8 cellular contexts compared by ENCODE assay signal in the genomic region with DNA sequence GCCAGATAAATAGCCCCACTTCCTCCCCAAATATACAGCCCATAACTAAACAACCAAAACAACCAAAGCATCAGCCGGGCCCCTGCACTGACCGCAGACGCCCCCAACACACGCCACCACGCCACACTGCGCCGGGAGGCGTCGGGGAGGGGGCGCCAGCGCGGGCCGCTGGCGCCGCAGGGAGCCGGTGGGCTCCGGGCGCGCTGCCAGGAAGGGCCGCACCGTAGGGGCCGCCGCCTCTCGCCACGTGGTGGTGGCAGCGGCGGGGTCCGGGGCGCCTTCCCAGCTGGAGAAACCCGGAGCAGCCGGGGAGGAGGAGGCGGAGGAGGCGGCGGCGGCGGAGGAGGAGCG. TPM values are rescaled to one million over a fixed set of nuclear protein-coding genes. Genes with fewer than 3 reads are reported as not detected.
A peak's percentile ranks its signal among the peaks of the same experiment; 100 is the strongest.
DNase-seq lines count a peak whose midpoint lies in the region; ATAC-seq and TF ChIP-seq lines count a peak whose summit lies in the region.

No MANE protein-coding gene starts in this region.

- H3K36me3 Mint-ChIP-seq in progenitor cell of endocrine pancreas (ENCODE audit: insufficient read depth) = peaks cover 4% of the 10 kb centered on the region

- H2AFZ ChIP-seq in HCT116 (ENCODE audit: low read depth, low read length, poor library complexity, severe bottlenecking) = peak overlapping the region; percentile 10

- no peaks in the 10 kb centered on the region for H3K36me3 ChIP-seq in HCT116 (ENCODE audit: control insufficient read depth in 1 of 2, insufficient read depth in 2 of 2, low read length in 2 of 2)
- no peaks in the 10 kb centered on the region for H3K36me3 ChIP-seq in SJCRH30
- peaks cover 0 to 9% (median 0%) of the 10 kb centered on the region in 3 donors for H3K36me3 ChIP-seq in esophagus squamous epithelium

- H3K4me2 ChIP-seq in HCT116 (ENCODE audit: low read length) = peak overlapping the region; percentile 91

- TF ChIP-seq CTCF in HCT116 (IDR thresholded peaks at IDR 0.05 in 2 of 3, conservative IDR thresholded peaks at IDR 0.05 in 1 of 3; ENCODE audit: borderline replicate concordance in 1 of 3, insufficient read depth in 1 of 3, low read depth in 2 of 3, low read length in 2 of 3) (no peak), esophagus squamous epithelium (IDR thresholded peaks at IDR 0.05) (no peak), progenitor cell of endocrine pancreas (IDR thresholded peaks at IDR 0.05; ENCODE audit: unreplicated experiment) (no peak)

- peaks cover 16% of the 10 kb centered on the region for H3K4me1 Mint-ChIP-seq in progenitor cell of endocrine pancreas (ENCODE audit: low read depth)

- peak overlapping the region; percentile 67 for H3K9ac ChIP-seq in HCT116 (ENCODE audit: low read length)

- H3K4me1 ChIP-seq in HCT116 (ENCODE audit: control insufficient read depth in 1 of 2, insufficient read depth in 2 of 2, low read length in 2 of 2) (peaks cover 25 to 43% of the 10 kb centered on the region in 2 experiments), SJCRH30 (peaks cover 26% of the 10 kb centered on the region), esophagus squamous epithelium (peaks cover 11 to 47% (median 19%) of the 10 kb centered on the region in 3 donors)

- no peaks in the 10 kb centered on the region for H4K20me1 ChIP-seq in HCT116 (ENCODE audit: insufficient read depth)

- DNase-seq in HCT116 (ENCODE audit: low read depth, low spot score) = no peak
- peak in 1 of 2 experiments; percentile 64 for DNase-seq in SJCRH30
- DNase-seq in esophagus squamous epithelium (lab: John Stamatoyannopoulos, UW) = no peak
- DNase-seq in progenitor cell of endocrine pancreas (ENCODE audit: low spot score, unreplicated experiment) = no peak
- DNase-seq in activated gamma-delta T cell treated with Interleukin-2 at 50 U/mL for 16 hours = no peak
- no peak for DNase-seq in activated gamma-delta T cell (lab: John Stamatoyannopoulos, UW)

- H3K4me3 ChIP-seq in HCT116 (replicated peaks in 1 of 2; ENCODE audit: low read depth in 1 of 2, low read length in 2 of 2) = peak overlapping the region; percentile 62 to 74
- H3K4me3 ChIP-seq in SJCRH30 = peak overlapping the region; percentile 98
- peak overlapping the region; percentile 73 to 98 (median 97) for H3K4me3 ChIP-seq in esophagus squamous epithelium

- H3K9me3 Mint-ChIP-seq in progenitor cell of endocrine pancreas (ENCODE audit: low read depth) = no peaks in the 10 kb centered on the region

- RAD21 ChIA-PET in HCT116 (lab: Charles Lee; ENCODE audit: low non-redundant PET in 1 of 2, low total read pairs in 2 of 2, uncharacterized antibody in 2 of 2, unreplicated experiment in 2 of 2) = no interaction called here

- ATAC-seq in HCT116 (peak; percentile 36), GM19324 (IDR thresholded peaks at IDR 0.05; ENCODE audit: low FRiP score, unreplicated experiment) (no peak), GM21619 (IDR thresholded peaks at IDR 0.05; ENCODE audit: unreplicated experiment) (no peak)

- TF ChIP-seq POLR2A in HCT116 (IDR thresholded peaks at IDR 0.05; ENCODE audit: borderline replicate concordance, extremely low read depth, insufficient read depth, insufficient read length) (no peak), esophagus squamous epithelium (IDR thresholded peaks at IDR 0.05) (no peak)

- intact Hi-C loops in HCT116 (cut with micrococcal nuclease) = no loop called here
- intact Hi-C loops in esophagus squamous epithelium (cut with DNase I) = loop anchor here (10.0 kb wide), 1 partner anchor 111 kb away; no protein-coding TSS in a partner anchor

- POLR2A ChIA-PET in HCT116 (lab: Charles Lee) = interaction anchor here (1.5 kb wide), 1 partner anchor 10 kb away, joined by 3 read pairs; no protein-coding TSS in a partner anchor

- no TSS peak for BruUV-seq in HCT116 (replicated peaks; lab: Mats Ljungman, UMichigan)

- H3K27ac ChIP-seq in HCT116 (ENCODE audit: low read depth, low read length) = peak overlapping the region; percentile 61; the same call in 1 of the 2 replicates
- peak overlapping the region; percentile 12; the same call in 1 of the 2 replicates for H3K27ac ChIP-seq in SJCRH30
- peak overlapping the region; percentile 85 to 97 (median 94) for H3K27ac ChIP-seq in esophagus squamous epithelium

- peak overlapping the region; percentile 80 for H3K4me3 Mint-ChIP-seq in progenitor cell of endocrine pancreas (ENCODE audit: low read depth)

- H3K9me3 ChIP-seq in HCT116 (ENCODE audit: control insufficient read depth in 1 of 2, insufficient read depth in 1 of 2, low read depth in 1 of 2, low read length in 2 of 2) (no peaks in the 10 kb centered on the region), SJCRH30 (replicated peaks) (no peaks in the 10 kb centered on the region), esophagus squamous epithelium (no peaks in the 10 kb centered on the region)

- H3K9me2 ChIP-seq in HCT116 (ENCODE audit: insufficient read depth) = no peaks in the 10 kb centered on the region

- CTCF ChIA-PET in HCT116 (lab: Charles Lee) = interaction anchor here (1.2 kb wide), 1 partner anchor 108 kb away, joined by 4 read pairs; no protein-coding TSS in a partner anchor

- no peaks in the 10 kb centered on the region for H3K79me2 ChIP-seq in HCT116 (ENCODE audit: insufficient read depth, low read length)

- H3K27ac Mint-ChIP-seq in progenitor cell of endocrine pancreas = peak overlapping the region; percentile 73

- H3K27me3 Mint-ChIP-seq in progenitor cell of endocrine pancreas = peaks cover 6% of the 10 kb centered on the region

- WGBS in esophagus squamous epithelium, 2 donors = 0% methylated on average over 16 of the region's 37 CpGs; no CpG with 5 or more reads in 1 of the 2 donors

- no peak for TF ChIP-seq RAD21 in HCT116 (IDR thresholded peaks at IDR 0.05; ENCODE audit: low read depth)

- no peaks in the 10 kb centered on the region for H3K27me3 ChIP-seq in HCT116 (ENCODE audit: insufficient read depth, low read length)
- no peaks in the 10 kb centered on the region for H3K27me3 ChIP-seq in SJCRH30
- no peaks in the 10 kb centered on the region for H3K27me3 ChIP-seq in esophagus squamous epithelium

TF ChIP-seq in HCT116, 20 proteins besides CTCF, POLR2A, EP300 and RAD21:
- TF ChIP-seq CBX3 (IDR thresholded peaks at IDR 0.05; ENCODE audit: low read depth) (no peak), POLR2AphosphoS5 (IDR thresholded peaks at IDR 0.05; ENCODE audit: low read depth, low read length) (no peak), YY1 (IDR thresholded peaks at IDR 0.05; ENCODE audit: extremely low read depth, insufficient replicate concordance, low read depth, low read length) (no peak), EGR1 (IDR thresholded peaks at IDR 0.05; ENCODE audit: low read depth) (no peak), ELF1 (IDR thresholded peaks at IDR 0.05; ENCODE audit: borderline replicate concordance, low read depth) (no peak)
- TF ChIP-seq, protein P1, sequence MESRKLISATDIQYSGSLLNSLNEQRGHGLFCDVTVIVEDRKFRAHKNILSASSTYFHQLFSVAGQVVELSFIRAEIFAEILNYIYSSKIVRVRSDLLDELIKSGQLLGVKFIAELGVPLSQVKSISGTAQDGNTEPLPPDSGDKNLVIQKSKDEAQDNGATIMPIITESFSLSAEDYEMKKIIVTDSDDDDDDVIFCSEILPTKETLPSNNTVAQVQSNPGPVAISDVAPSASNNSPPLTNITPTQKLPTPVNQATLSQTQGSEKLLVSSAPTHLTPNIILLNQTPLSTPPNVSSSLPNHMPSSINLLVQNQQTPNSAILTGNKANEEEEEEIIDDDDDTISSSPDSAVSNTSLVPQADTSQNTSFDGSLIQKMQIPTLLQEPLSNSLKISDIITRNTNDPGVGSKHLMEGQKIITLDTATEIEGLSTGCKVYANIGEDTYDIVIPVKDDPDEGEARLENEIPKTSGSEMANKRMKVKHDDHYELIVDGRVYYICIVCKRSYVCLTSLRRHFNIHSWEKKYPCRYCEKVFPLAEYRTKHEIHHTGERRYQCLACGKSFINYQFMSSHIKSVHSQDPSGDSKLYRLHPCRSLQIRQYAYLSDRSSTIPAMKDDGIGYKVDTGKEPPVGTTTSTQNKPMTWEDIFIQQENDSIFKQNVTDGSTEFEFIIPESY (IDR thresholded peaks at IDR 0.05; ENCODE audit: extremely low read depth, insufficient replicate concordance, low read length) = no peak
- TF ChIP-seq, protein P2, sequence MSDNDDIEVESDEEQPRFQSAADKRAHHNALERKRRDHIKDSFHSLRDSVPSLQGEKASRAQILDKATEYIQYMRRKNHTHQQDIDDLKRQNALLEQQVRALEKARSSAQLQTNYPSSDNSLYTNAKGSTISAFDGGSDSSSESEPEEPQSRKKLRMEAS (IDR thresholded peaks at IDR 0.05) = no peak; the same call in 1 of the 2 replicates
- TF ChIP-seq, protein P3, sequence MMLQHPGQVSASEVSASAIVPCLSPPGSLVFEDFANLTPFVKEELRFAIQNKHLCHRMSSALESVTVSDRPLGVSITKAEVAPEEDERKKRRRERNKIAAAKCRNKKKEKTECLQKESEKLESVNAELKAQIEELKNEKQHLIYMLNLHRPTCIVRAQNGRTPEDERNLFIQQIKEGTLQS (IDR thresholded peaks at IDR 0.05) = no peak

RNA-seq across cellular contexts. Expression of a gene that starts 0.3 kb away (rescaled TPM):
- total RNA-seq in HCT116 (2021; ENCODE audit: unreplicated experiment) (12.4 TPM), esophagus squamous epithelium (10 to 100 TPM in 2 of 4 donors, 1 to 10 TPM in 2; 3.1 to 12.7 (median 7.9) TPM), progenitor cell of endocrine pancreas (21.7 and 23.2 TPM in 2 replicates)
- 14.0 and 15.6 TPM in 2 replicates for polyA plus RNA-seq in HCT116 (2012)
- 14.4 and 15.6 TPM in 2 replicates for total RNA-seq in SJCRH30 (2014; rRNA removed; shearing (Covaris generic))

RNA-seq across cellular contexts. Expression of a gene that starts 39.4 kb away (rescaled TPM):
- total RNA-seq in HCT116 (2021; ENCODE audit: unreplicated experiment) = 0.20 TPM
- not detected in 2 replicates for polyA plus RNA-seq in HCT116 (2012)
- not detected in 2 replicates for total RNA-seq in SJCRH30 (2014; rRNA removed; shearing (Covaris generic))
- 1 to 10 TPM in 3 of 4 donors, not detected in 1; 1.1 to 4.5 (median 2.9) TPM for total RNA-seq in esophagus squamous epithelium
- total RNA-seq in progenitor cell of endocrine pancreas = not detected in 2 replicates

RNA-seq across cellular contexts. Expression of a gene that starts 43.9 kb away (rescaled TPM):
- total RNA-seq in HCT116 (2021; ENCODE audit: unreplicated experiment) = 526 TPM
- polyA plus RNA-seq in HCT116 (2012) = 233 and 294 TPM in 2 replicates
- total RNA-seq in SJCRH30 (2014; rRNA removed; shearing (Covaris generic)) = 530 and 537 TPM in 2 replicates
- total RNA-seq in esophagus squamous epithelium = 100 to 1,000 TPM; 148 to 233 (median 186) TPM
- total RNA-seq in progenitor cell of endocrine pancreas = 379 and 386 TPM in 2 replicates

Comparison
In these comparisons a context has a peak if more than half of its experiments do, and no peak if none do; other contexts are left out.
1. H3K27ac ChIP-seq: peak in every context shown above with its lines; median percentile 94 in esophagus squamous epithelium; 61 in HCT116; 12 in SJCRH30.